1 cellular context compared by ENCODE assay signal in the genomic region with DNA sequence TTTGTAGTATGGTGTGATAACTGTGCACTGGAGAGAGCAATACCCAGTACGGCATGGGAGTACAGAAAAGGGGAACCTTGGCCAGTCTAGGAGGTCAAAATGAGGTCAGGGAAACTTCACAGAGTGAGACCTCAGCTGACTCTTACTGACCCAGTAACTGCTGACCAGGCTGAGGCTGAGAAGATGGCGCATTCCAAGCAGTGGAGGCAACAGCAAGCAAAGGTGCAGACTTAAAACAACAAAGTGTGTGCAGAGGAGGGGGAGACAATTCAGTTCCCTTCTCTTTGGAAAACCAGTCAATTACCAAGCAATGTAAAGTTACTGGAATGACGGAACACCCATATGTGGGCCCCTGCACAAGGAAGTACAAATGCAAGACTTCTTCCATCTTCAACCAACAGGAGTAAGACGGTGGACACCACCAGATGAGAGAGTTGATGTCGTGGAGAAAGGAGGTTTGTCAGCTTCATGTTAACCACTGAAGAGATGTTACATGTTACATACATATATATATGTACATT.
TF ChIP-seq lines count a peak whose summit lies in the region.

No MANE protein-coding gene starts in this region.

TF ChIP-seq in GM12878, 131 proteins besides CTCF, POLR2A, EP300 and RAD21 (continued from another document):
- TF ChIP-seq RFX5 (IDR thresholded peaks at IDR 0.05; ENCODE audit: low read depth, low read length) (peak; percentile 94), YY1 (IDR thresholded peaks at IDR 0.05; ENCODE audit: low read depth, low read length) (peak; percentile 24; the same call in 1 of the 2 replicates), NR2F1 (conservative IDR thresholded peaks at IDR 0.05) (peak; percentile 43), RUNX3 (IDR thresholded peaks at IDR 0.05; ENCODE audit: low read length) (0 out of 2 replicates have a peak, but pooled peaks have one; percentile 11)
- TF ChIP-seq, protein P1, sequence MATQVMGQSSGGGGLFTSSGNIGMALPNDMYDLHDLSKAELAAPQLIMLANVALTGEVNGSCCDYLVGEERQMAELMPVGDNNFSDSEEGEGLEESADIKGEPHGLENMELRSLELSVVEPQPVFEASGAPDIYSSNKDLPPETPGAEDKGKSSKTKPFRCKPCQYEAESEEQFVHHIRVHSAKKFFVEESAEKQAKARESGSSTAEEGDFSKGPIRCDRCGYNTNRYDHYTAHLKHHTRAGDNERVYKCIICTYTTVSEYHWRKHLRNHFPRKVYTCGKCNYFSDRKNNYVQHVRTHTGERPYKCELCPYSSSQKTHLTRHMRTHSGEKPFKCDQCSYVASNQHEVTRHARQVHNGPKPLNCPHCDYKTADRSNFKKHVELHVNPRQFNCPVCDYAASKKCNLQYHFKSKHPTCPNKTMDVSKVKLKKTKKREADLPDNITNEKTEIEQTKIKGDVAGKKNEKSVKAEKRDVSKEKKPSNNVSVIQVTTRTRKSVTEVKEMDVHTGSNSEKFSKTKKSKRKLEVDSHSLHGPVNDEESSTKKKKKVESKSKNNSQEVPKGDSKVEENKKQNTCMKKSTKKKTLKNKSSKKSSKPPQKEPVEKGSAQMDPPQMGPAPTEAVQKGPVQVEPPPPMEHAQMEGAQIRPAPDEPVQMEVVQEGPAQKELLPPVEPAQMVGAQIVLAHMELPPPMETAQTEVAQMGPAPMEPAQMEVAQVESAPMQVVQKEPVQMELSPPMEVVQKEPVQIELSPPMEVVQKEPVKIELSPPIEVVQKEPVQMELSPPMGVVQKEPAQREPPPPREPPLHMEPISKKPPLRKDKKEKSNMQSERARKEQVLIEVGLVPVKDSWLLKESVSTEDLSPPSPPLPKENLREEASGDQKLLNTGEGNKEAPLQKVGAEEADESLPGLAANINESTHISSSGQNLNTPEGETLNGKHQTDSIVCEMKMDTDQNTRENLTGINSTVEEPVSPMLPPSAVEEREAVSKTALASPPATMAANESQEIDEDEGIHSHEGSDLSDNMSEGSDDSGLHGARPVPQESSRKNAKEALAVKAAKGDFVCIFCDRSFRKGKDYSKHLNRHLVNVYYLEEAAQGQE (IDR thresholded peaks at IDR 0.05; ENCODE audit: low read depth, low read length): no peak
